Comparison of ENCODE assay signal across 1 cellular context in the genomic region with DNA sequence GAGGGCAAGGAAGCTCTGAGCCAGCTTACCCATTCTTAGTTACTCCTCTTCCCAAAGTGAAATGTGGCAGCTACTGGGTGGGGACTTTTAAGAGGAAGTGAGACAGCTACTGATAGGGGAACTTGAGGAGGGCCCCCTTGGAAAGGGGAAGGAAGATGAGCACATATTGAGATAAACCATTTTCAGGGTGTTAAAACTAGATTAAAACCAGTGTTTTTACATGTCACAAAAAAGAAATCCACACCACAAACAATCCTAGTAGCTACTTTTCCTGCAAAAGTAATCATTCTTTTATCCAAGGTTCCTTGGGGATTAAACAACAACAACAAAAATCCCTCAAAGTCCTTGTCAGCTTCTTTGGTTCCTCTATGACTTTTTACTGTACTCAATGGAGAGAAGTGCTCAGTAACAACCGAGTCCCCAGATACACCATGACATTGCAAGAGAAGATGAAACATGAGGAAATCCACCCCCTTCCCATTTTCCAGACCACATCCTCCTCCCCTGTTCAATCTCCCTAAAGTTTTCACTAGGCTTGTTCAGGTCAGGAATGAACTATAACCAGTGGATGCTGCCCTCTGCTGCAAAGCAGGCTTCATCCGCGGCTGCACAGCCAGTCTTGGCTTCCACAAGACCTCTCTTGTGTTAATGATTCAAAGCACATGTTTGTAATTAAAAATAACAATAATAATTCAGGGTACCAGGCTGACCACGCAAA.
TF ChIP-seq lines count a peak whose summit lies in the region.

No MANE protein-coding gene starts in this region.

TF ChIP-seq in GM23338, 12 proteins besides CTCF, POLR2A, EP300 and RAD21 (continued from another document):
- TF ChIP-seq ZNF331 (CRISPR knock-in tag; IDR thresholded peaks at IDR 0.05; ENCODE audit: low read depth) (no peak), JUNB (IDR thresholded peaks at IDR 0.05; ENCODE audit: unreplicated experiment) (no peak), STAT1 (IDR thresholded peaks at IDR 0.05; ENCODE audit: unreplicated experiment) (no peak), ZNF114 (CRISPR knock-in tag; IDR thresholded peaks at IDR 0.05) (no peak), POLR2AphosphoS5 (IDR thresholded peaks at IDR 0.05; ENCODE audit: low read depth) (no peak)
- TF ChIP-seq, protein P1, sequence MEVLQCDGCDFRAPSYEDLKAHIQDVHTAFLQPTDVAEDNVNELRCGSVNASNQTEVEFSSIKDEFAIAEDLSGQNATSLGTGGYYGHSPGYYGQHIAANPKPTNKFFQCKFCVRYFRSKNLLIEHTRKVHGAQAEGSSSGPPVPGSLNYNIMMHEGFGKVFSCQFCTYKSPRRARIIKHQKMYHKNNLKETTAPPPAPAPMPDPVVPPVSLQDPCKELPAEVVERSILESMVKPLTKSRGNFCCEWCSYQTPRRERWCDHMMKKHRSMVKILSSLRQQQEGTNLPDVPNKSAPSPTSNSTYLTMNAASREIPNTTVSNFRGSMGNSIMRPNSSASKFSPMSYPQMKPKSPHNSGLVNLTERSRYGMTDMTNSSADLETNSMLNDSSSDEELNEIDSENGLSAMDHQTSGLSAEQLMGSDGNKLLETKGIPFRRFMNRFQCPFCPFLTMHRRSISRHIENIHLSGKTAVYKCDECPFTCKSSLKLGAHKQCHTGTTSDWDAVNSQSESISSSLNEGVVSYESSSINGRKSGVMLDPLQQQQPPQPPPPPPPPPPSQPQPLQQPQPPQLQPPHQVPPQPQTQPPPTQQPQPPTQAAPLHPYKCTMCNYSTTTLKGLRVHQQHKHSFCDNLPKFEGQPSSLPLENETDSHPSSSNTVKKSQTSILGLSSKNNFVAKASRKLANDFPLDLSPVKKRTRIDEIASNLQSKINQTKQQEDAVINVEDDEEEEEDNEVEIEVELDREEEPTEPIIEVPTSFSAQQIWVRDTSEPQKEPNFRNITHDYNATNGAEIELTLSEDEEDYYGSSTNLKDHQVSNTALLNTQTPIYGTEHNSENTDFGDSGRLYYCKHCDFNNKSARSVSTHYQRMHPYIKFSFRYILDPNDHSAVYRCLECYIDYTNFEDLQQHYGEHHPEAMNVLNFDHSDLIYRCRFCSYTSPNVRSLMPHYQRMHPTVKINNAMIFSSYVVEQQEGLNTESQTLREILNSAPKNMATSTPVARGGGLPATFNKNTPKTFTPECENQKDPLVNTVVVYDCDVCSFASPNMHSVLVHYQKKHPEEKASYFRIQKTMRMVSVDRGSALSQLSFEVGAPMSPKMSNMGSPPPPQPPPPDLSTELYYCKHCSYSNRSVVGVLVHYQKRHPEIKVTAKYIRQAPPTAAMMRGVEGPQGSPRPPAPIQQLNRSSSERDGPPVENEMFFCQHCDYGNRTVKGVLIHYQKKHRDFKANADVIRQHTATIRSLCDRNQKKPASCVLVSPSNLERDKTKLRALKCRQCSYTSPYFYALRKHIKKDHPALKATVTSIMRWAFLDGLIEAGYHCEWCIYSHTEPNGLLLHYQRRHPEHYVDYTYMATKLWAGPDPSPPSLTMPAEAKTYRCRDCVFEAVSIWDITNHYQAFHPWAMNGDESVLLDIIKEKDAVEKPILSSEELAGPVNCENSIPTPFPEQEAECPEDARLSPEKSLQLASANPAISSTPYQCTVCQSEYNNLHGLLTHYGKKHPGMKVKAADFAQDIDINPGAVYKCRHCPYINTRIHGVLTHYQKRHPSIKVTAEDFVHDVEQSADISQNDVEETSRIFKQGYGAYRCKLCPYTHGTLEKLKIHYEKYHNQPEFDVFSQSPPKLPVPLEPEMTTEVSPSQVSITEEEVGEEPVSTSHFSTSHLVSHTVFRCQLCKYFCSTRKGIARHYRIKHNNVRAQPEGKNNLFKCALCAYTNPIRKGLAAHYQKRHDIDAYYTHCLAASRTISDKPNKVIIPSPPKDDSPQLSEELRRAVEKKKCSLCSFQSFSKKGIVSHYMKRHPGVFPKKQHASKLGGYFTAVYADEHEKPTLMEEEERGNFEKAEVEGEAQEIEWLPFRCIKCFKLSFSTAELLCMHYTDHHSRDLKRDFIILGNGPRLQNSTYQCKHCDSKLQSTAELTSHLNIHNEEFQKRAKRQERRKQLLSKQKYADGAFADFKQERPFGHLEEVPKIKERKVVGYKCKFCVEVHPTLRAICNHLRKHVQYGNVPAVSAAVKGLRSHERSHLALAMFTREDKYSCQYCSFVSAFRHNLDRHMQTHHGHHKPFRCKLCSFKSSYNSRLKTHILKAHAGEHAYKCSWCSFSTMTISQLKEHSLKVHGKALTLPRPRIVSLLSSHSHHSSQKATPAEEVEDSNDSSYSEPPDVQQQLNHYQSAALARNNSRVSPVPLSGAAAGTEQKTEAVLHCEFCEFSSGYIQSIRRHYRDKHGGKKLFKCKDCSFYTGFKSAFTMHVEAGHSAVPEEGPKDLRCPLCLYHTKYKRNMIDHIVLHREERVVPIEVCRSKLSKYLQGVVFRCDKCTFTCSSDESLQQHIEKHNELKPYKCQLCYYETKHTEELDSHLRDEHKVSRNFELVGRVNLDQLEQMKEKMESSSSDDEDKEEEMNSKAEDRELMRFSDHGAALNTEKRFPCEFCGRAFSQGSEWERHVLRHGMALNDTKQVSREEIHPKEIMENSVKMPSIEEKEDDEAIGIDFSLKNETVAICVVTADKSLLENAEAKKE (CRISPR knock-in tag; IDR thresholded peaks at IDR 0.05) = no peak
